Comparison of ENCODE assay signal across 24 cellular contexts in genomic region chr1:5648410-5649165, GRCh38.
DNase-seq lines count a peak whose midpoint lies in the region; ATAC-seq and TF ChIP-seq lines count a peak whose summit lies in the region.
"Had no signal": no experiment of that assay in that cellular context is flagged by ENCODE, and none has a peak within 500 bp of the region (broad histone marks: within the 10 kb centered on the region; RNA-seq: fewer than 3 reads in every experiment).

No MANE protein-coding gene starts in this region.

- no peak overlapping the region for H3K4me3 Mint-ChIP-seq in neural progenitor cell
- H3K4me3 Mint-ChIP-seq: activated CD4-positive, alpha-beta T cell treated with anti-CD3 and anti-CD28 coated beads for 36 hours; B cell; GM23338; mesothelial cell of epicardium; nephron had no signal

- H3K4me2 ChIP-seq in neural progenitor cell = no peak overlapping the region
- H3K4me2 ChIP-seq: GM23338 had no signal

- DNase-seq in NCI-H748 (lab: John Stamatoyannopoulos, UW; ENCODE audit: unreplicated experiment) (peak; percentile 42), NCI-H748 treated with DMSO at 0.1 percent for 48 hours (lab: John Stamatoyannopoulos, UW) (no peak), NCI-H2029 (lab: John Stamatoyannopoulos, UW) (peak; percentile 54), SHP77 treated with DMSO at 0.1 percent for 48 hours (lab: John Stamatoyannopoulos, UW) (peak; percentile 45), neural progenitor cell (ENCODE audit: low spot score) (no peak), GOT3 (lab: John Stamatoyannopoulos, UW) (no peak), nucleus accumbens (lab: John Stamatoyannopoulos, UW) (no peak)
- DNase-seq: 8988T; activated CD4-positive, alpha-beta T cell treated with anti-CD3 and anti-CD28 coated beads for 36 hours; activated T-cell treated with anti-CD3 and anti-CD28 coated beads for 4 hours; amygdala; central memory CD4-positive, alpha-beta T cell; left colon; MM.1S; NCI-H1694; NCI-H510A; stimulated activated CD4-positive, alpha-beta T cell treated with anti-CD3 and anti-CD28 coated beads, Interleukin-4, amount 100 ng/mL, for 4 hours had no signal

- H2AFZ ChIP-seq in neural progenitor cell (replicated peaks) = no peak overlapping the region
- H2AFZ ChIP-seq: GM23338 had no signal

- H3K27me3 Mint-ChIP-seq in neural progenitor cell (ENCODE audit: insufficient read depth, low read depth) = peaks cover 14% of the 10 kb centered on the region

- no peaks in the 10 kb centered on the region for H3K9me3 ChIP-seq in neural progenitor cell (ENCODE audit: low read depth)
- H3K9me3 ChIP-seq: esophagus muscularis mucosa had no signal

- no peak overlapping the region for H3K4me3 ChIP-seq in neural progenitor cell
- H3K4me3 ChIP-seq: esophagus muscularis mucosa, GM23338, SK-N-MC had no signal

- TF ChIP-seq CTCF in neural progenitor cell (IDR thresholded peaks at IDR 0.05) = no peak

- no peaks in the 10 kb centered on the region for H3K4me1 ChIP-seq in neural progenitor cell

- H3K36me3 ChIP-seq in neural progenitor cell = no peaks in the 10 kb centered on the region
- H3K36me3 ChIP-seq: esophagus muscularis mucosa had no signal

- no peaks in the 10 kb centered on the region for H3F3A ChIP-seq in neural progenitor cell (ENCODE audit: low read depth)

- peak overlapping the region; percentile 3 for H3K27ac Mint-ChIP-seq in neural progenitor cell
- H3K27ac Mint-ChIP-seq: activated CD4-positive, alpha-beta T cell treated with anti-CD3 and anti-CD28 coated beads for 36 hours; B cell; GM23338; mesothelial cell of epicardium; nephron had no signal

- H3K79me2 ChIP-seq in neural progenitor cell (ENCODE audit: low read depth) = no peaks in the 10 kb centered on the region

- H3K9me3 Mint-ChIP-seq in neural progenitor cell = peaks cover 5% of the 10 kb centered on the region
- H3K9me3 Mint-ChIP-seq: mesothelial cell of epicardium had no signal

- ATAC-seq in HG02870 (IDR thresholded peaks at IDR 0.05; ENCODE audit: unreplicated experiment) = no peak
- ATAC-seq: activated CD4-positive, alpha-beta T cell treated with anti-CD3 and anti-CD28 coated beads for 36 hours; GM23338; left colon had no signal

- H3K27me3 ChIP-seq in neural progenitor cell = no peaks in the 10 kb centered on the region

- no peaks in the 10 kb centered on the region for H4K20me1 ChIP-seq in neural progenitor cell (ENCODE audit: low read depth)

- peaks cover 25% of the 10 kb centered on the region for H3K4me1 Mint-ChIP-seq in neural progenitor cell
- H3K4me1 Mint-ChIP-seq: activated CD4-positive, alpha-beta T cell treated with anti-CD3 and anti-CD28 coated beads for 36 hours; B cell; nephron had no signal

- H3K36me3 Mint-ChIP-seq in neural progenitor cell = no peaks in the 10 kb centered on the region
- H3K36me3 Mint-ChIP-seq: mesothelial cell of epicardium had no signal

- H3K27ac ChIP-seq in neural progenitor cell = no peak overlapping the region
- H3K27ac ChIP-seq: esophagus muscularis mucosa, SK-N-MC had no signal

- H3K9ac ChIP-seq in neural progenitor cell = no peak overlapping the region

Comparison
In these comparisons a context has a peak if more than half of its experiments do, and no peak if none do; other contexts are left out.
1. DNase-seq: peak in NCI-H748 (single experiment), NCI-H2029 (single experiment) and SHP77 treated with DMSO at 0.1 percent for 48 hours (single experiment); none in NCI-H748 treated with DMSO at 0.1 percent for 48 hours (single experiment), neural progenitor cell (single experiment), GOT3 (single experiment) and nucleus accumbens (0 of 56).